In genomic region chr1:202710070-202711025, GRCh38 we compare ENCODE assay signal across 8 cellular contexts. TPM values are rescaled to one million over a fixed set of nuclear protein-coding genes. Genes with fewer than 3 reads are reported as not detected.
A peak's percentile ranks its signal among the peaks of the same experiment; 100 is the strongest.
DNase-seq lines count a peak whose midpoint lies in the region; ATAC-seq and TF ChIP-seq lines count a peak whose summit lies in the region.

Gene SYT2 (minus strand): TSS chr1:202710454. CDS start chr1:202605772, 104,682 bp downstream.

- intact Hi-C loops in right cardiac atrium (cut with DNase I) = loop anchor here in 3 of 4 donors (10.0 kb wide), 4 partner anchors 366 to 526 kb away; partner anchors contain the start of genes PPP1R12B (in 2 of the 3) and UBE2T (in 2 of the 3)

- ATAC-seq in right cardiac atrium = peak; percentile 64 to 75
- no peak for ATAC-seq in HG03095 (IDR thresholded peaks at IDR 0.05; ENCODE audit: unreplicated experiment)

- DNase-seq in stimulated activated CD4-positive, alpha-beta T cell treated with anti-CD3 and anti-CD28 coated beads, Interleukin-12 subunit alpha, Interleukin-12 subunit beta, amount 100 ng/mL, for 4 hours = peak; percentile 4
- DNase-seq in stimulated activated CD4-positive, alpha-beta T cell treated with anti-CD3 and anti-CD28 coated beads, Interleukin-4, amount 100 ng/mL, for 4 hours = no peak
- DNase-seq in right cardiac atrium (peak; percentile 34 to 72 (median 71)), skeletal muscle cell (ENCODE audit: low read depth) (no peak), T-helper 1 cell (no peak), OCI-M1 (lab: John Stamatoyannopoulos, UW) (no peak)

- H3K4me3 ChIP-seq in WI38 (ENCODE audit: low read depth, low read length) = peak within 1 kb of the TSS; percentile 8; the same call in 1 of the 2 replicates
- peak within 1 kb of the TSS; percentile 17 for H3K4me3 ChIP-seq in right cardiac atrium (ENCODE audit: low read length)
- peak within 1 kb of the TSS; percentile 34 for H3K4me3 ChIP-seq in skeletal muscle cell (ENCODE audit: low read depth, low read length)

- H3K27me3 ChIP-seq in right cardiac atrium (ENCODE audit: control insufficient read depth, insufficient read depth) = no peaks in the 10 kb centered on the region

- H3K27ac ChIP-seq in right cardiac atrium (ENCODE audit: low read length) = no peak within 1 kb of the TSS

- no peak for TF ChIP-seq CTCF in WI38 (IDR thresholded peaks at IDR 0.05; ENCODE audit: low read depth, low read length)

- H3K4me1 ChIP-seq in right cardiac atrium (ENCODE audit: control insufficient read depth, insufficient read depth, low read length) = no peaks in the 10 kb centered on the region

- no peaks in the 10 kb centered on the region for H3K9me3 ChIP-seq in right cardiac atrium (ENCODE audit: control insufficient read depth, low read length)

- WGBS in right cardiac atrium = 5% methylated on average over 63 of the region's 63 CpGs

RNA-seq across cellular contexts. Expression of gene SYT2, which starts in this region (rescaled TPM):
- not detected for total RNA-seq in right cardiac atrium
- polyA plus RNA-seq in right cardiac atrium = 0.02 TPM

Comparison
In these comparisons a context has a peak if more than half of its experiments do, and no peak if none do; other contexts are left out.
1. Peak in DNase-seq, ATAC-seq and H3K4me3 ChIP-seq in right cardiac atrium; RNA of the gene not detected or under 1 TPM.